3 cellular contexts compared by ENCODE assay signal in genomic region chr17:80204626-80205468, GRCh38.
A peak's percentile ranks its signal among the peaks of the same experiment; 100 is the strongest.
TF ChIP-seq lines count a peak whose summit lies in the region.

No MANE protein-coding gene starts in this region.

TF ChIP-seq in HEK293, 187 proteins besides CTCF, POLR2A, EP300 and RAD21 (continues in another document):
- TF ChIP-seq ZNF366 (tag by site-specific recombination; conservative IDR thresholded peaks at IDR 0.05): peak; percentile 45; the same call in 1 of the 2 replicates
- no peak for TF ChIP-seq ZNF513 (tag by site-specific recombination; IDR thresholded peaks at IDR 0.05)
- no peak for TF ChIP-seq SP7 (tag by site-specific recombination; IDR thresholded peaks at IDR 0.05)
- TF ChIP-seq ZNF398 (tag by site-specific recombination; IDR thresholded peaks at IDR 0.05): peak; percentile 34; the same call in 1 of the 2 replicates
- no peak for TF ChIP-seq GLI2 (tag by site-specific recombination; IDR thresholded peaks at IDR 0.05; ENCODE audit: borderline replicate concordance, low read depth)
- TF ChIP-seq ZNF548 (tag by site-specific recombination; IDR thresholded peaks at IDR 0.05): no peak
- no peak for TF ChIP-seq GLI4 (tag by site-specific recombination; IDR thresholded peaks at IDR 0.05)
- no peak for TF ChIP-seq ZNF302 (tag by site-specific recombination; IDR thresholded peaks at IDR 0.05; ENCODE audit: low read depth)
- TF ChIP-seq ZNF214 (tag by site-specific recombination; IDR thresholded peaks at IDR 0.05; ENCODE audit: borderline replicate concordance): no peak
- TF ChIP-seq ZNF146 (tag by site-specific recombination; IDR thresholded peaks at IDR 0.05): no peak
- TF ChIP-seq ZNF221 (tag by site-specific recombination; IDR thresholded peaks at IDR 0.05; ENCODE audit: borderline replicate concordance): no peak
- TF ChIP-seq ATF2 (tag by site-specific recombination; IDR thresholded peaks at IDR 0.05; ENCODE audit: low read depth): no peak
- TF ChIP-seq ZNF544 (tag by site-specific recombination; IDR thresholded peaks at IDR 0.05): no peak
- no peak for TF ChIP-seq ZNF639 (tag by site-specific recombination; IDR thresholded peaks at IDR 0.05)

TF ChIP-seq in WTC11, 78 proteins besides CTCF, POLR2A, EP300 and RAD21:
- TF ChIP-seq ZNF512 (CRISPR knock-in tag; IDR thresholded peaks at IDR 0.05; ENCODE audit: borderline replicate concordance): no peak
- peak; percentile 83; the same call in 1 of the 2 replicates for TF ChIP-seq ZNF263 (CRISPR knock-in tag; IDR thresholded peaks at IDR 0.05; ENCODE audit: low read depth)
- TF ChIP-seq ATF1 (CRISPR knock-in tag; IDR thresholded peaks at IDR 0.05): no peak
- TF ChIP-seq ZNF138 (CRISPR knock-in tag; conservative IDR thresholded peaks at IDR 0.05): no peak

TF ChIP-seq in HepG2, 621 proteins besides CTCF, POLR2A, EP300 and RAD21:
- 0 out of 2 replicates have a peak, but pooled peaks have one; percentile 48 for TF ChIP-seq PCBP1 (IDR thresholded peaks at IDR 0.05; ENCODE audit: borderline replicate concordance, low read depth, low read length)
- TF ChIP-seq ZNF784 (CRISPR knock-in tag; IDR thresholded peaks at IDR 0.05; ENCODE audit: borderline replicate concordance): no peak
- TF ChIP-seq HNRNPK (IDR thresholded peaks at IDR 0.05; ENCODE audit: low read depth, low read length, poor library complexity, severe bottlenecking): peak; percentile 52
TF ChIP-seq in HepG2: peak in this region for 2.
